In the genomic region with DNA sequence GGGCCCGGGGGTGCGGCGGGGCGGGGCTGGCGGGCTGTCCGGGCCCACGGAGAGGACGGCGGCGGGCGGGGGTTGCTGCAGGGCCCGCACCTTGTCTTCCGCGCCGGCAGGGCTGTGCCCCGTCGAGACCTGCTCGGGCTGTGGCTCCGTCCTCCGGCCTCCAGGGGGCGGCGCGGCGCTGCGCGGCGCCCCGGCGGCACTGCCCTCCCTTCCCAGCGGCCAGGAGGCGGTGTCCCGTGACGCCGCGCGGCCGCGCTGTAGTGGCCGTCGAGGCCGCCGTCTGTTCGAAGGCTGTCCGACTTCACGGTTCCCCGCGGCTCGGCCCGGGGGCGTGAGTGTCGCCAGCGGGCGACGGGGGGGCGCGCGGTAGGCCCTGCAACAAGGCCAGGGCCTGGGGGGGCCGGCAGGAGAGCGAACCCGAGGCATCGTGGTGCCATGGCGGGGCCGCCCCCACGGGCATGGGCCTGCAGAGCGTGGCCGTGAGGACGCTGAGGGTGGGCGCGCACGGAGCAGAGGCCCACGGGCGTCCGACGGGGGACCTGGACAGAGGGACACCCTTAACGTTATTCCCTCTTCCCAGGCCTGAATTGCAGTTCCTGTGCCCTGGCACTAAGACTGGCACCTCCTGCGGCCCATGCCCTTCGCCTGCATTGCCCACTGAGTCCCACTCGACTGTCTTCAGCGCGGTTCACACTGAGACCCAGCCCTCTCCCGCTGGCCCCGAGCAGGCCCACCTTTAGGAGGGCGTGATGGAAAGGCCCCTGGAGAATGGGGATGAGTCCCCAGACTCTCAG, we compare ENCODE assay signal across 8 cellular contexts. TPM values are rescaled to one million over a fixed set of nuclear protein-coding genes. Genes with fewer than 3 reads are reported as not detected.
DNase-seq lines count a peak whose midpoint lies in the region; ATAC-seq, FAIRE-seq and TF ChIP-seq lines count a peak whose summit lies in the region.

A gene with protein sequence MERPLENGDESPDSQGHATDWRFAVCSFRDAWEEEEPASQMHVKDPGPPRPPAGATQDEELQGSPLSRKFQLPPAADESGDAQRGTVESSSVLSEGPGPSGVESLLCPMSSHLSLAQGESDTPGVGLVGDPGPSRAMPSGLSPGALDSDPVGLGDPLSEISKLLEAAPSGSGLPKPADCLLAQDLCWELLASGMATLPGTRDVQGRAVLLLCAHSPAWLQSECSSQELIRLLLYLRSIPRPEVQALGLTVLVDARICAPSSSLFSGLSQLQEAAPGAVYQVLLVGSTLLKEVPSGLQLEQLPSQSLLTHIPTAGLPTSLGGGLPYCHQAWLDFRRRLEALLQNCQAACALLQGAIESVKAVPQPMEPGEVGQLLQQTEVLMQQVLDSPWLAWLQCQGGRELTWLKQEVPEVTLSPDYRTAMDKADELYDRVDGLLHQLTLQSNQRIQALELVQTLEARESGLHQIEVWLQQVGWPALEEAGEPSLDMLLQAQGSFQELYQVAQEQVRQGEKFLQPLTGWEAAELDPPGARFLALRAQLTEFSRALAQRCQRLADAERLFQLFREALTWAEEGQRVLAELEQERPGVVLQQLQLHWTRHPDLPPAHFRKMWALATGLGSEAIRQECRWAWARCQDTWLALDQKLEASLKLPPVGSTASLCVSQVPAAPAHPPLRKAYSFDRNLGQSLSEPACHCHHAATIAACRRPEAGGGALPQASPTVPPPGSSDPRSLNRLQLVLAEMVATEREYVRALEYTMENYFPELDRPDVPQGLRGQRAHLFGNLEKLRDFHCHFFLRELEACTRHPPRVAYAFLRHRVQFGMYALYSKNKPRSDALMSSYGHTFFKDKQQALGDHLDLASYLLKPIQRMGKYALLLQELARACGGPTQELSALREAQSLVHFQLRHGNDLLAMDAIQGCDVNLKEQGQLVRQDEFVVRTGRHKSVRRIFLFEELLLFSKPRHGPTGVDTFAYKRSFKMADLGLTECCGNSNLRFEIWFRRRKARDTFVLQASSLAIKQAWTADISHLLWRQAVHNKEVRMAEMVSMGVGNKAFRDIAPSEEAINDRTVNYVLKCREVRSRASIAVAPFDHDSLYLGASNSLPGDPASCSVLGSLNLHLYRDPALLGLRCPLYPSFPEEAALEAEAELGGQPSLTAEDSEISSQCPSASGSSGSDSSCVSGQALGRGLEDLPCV (plus strand): TSS at position 237 of the 794 bp plus-strand sequence. CDS start 513 bp downstream, at position 750.

- H2BK15ac ChIP-seq in H1 (ENCODE audit: low read length), result no peak within 1 kb of the TSS
- no peak within 1 kb of the TSS for H2BK15ac ChIP-seq in mesendoderm (replicated peaks; ENCODE audit: low read depth)

- H3K9me3 Mint-ChIP-seq in activated CD4-positive, alpha-beta memory T cell treated with anti-CD3 and anti-CD28 coated beads for 36 hours, result no peaks in the 10 kb centered on the region

- no peak within 1 kb of the TSS; the same call in 1 of the 2 replicates for H2AK5ac ChIP-seq in H1 (ENCODE audit: low read depth, low read length)
- peak within 1 kb of the TSS; percentile 9 for H2AK5ac ChIP-seq in mesendoderm (ENCODE audit: low read length)

- no peak within 1 kb of the TSS for H3K14ac ChIP-seq in H1 (ENCODE audit: insufficient read length)

- no peak within 1 kb of the TSS for H3K27ac ChIP-seq in H1 (ENCODE audit: low read depth, low read length)
- no peak within 1 kb of the TSS for H3K27ac ChIP-seq in mesendoderm (ENCODE audit: low read depth, low read length)

- H4K8ac ChIP-seq in H1 (ENCODE audit: extremely low read depth, insufficient read depth, low read length) (peak within 1 kb of the TSS; percentile 53), mesendoderm (ENCODE audit: low read depth, low read length) (peak within 1 kb of the TSS; percentile 59)

- H3K36me3 ChIP-seq in H1 (ENCODE audit: control insufficient read depth in 2 of 4, insufficient read depth in 4 of 4, low read length in 3 of 4), result no peaks in the 10 kb centered on the region
- peaks cover 2% of the 10 kb centered on the region for H3K36me3 ChIP-seq in mesendoderm (ENCODE audit: control insufficient read depth, insufficient read depth, low read length)

- H3K27ac Mint-ChIP-seq in activated CD4-positive, alpha-beta memory T cell treated with anti-CD3 and anti-CD28 coated beads for 36 hours, result peak within 1 kb of the TSS; percentile 88

- TF ChIP-seq RAD21 in H1 (IDR thresholded peaks at IDR 0.05 in 1 of 2, conservative IDR thresholded peaks at IDR 0.05 in 1 of 2; ENCODE audit: low read depth in 2 of 2, low read length in 2 of 2), result peak; percentile 48 to 73

- H2BK12ac ChIP-seq in H1 (ENCODE audit: low read depth, low read length), result peak within 1 kb of the TSS; percentile 84; the same call in 1 of the 2 replicates

- H4K5ac ChIP-seq in H1 (ENCODE audit: insufficient read length, low read depth, low read length), result no peak within 1 kb of the TSS
- H4K5ac ChIP-seq in mesendoderm (ENCODE audit: low read length), result no peak within 1 kb of the TSS

- peak; percentile 57 for ATAC-seq in GM18517 (IDR thresholded peaks at IDR 0.05; ENCODE audit: unreplicated experiment)
- peak; percentile 71 for ATAC-seq in HG03159 (IDR thresholded peaks at IDR 0.05; ENCODE audit: unreplicated experiment)

- WGBS in H1 (ENCODE audit: extremely low coverage in 1 of 2, insufficient coverage in 1 of 2, insufficient read length in 1 of 2, insufficient replicate concordance in 2 of 2, low coverage in 1 of 2, low lambda C conversion rate in 2 of 2, missing lambda C conversion rate in 1 of 2), 2 experiments, result 49% methylated on average over 39 of the region's 83 CpGs; no CpG with 5 or more reads in 1 of the 2 experiments
- WGBS in mesendoderm (ENCODE audit: extremely low coverage, insufficient coverage, low lambda C conversion rate), result no CpG with 5 or more reads among the region's 83 CpGs

- H3K23me2 ChIP-seq in H1 (ENCODE audit: low read depth, low read length), result peaks cover 4% of the 10 kb centered on the region; the same call in 1 of the 2 replicates

- peak in 1 of 2 experiments; percentile 41; a peak in 1 of 3 replicates for TF ChIP-seq EP300 in H1 (IDR thresholded peaks at IDR 0.05; ENCODE audit: borderline replicate concordance in 1 of 2, low read depth in 2 of 2, low read length in 2 of 2)

- no peak within 1 kb of the TSS for H2BK5ac ChIP-seq in H1 (ENCODE audit: low read depth, low read length)
- peak within 1 kb of the TSS; percentile 42 for H2BK5ac ChIP-seq in mesendoderm (ENCODE audit: low read length)

- H3K4me1 Mint-ChIP-seq in activated CD4-positive, alpha-beta memory T cell treated with anti-CD3 and anti-CD28 coated beads for 36 hours (ENCODE audit: low read depth), result peaks cover 20% of the 10 kb centered on the region

- H3K79me2 ChIP-seq in H1 (ENCODE audit: control insufficient read depth in 1 of 2, insufficient read depth in 2 of 2, low read length in 2 of 2) (no peaks in the 10 kb centered on the region), mesendoderm (ENCODE audit: control insufficient read depth, insufficient read depth, low read length) (no peaks in the 10 kb centered on the region)

- no peak for FAIRE-seq in H1 (lab: Jason Lieb, UNC)

- peak within 1 kb of the TSS; percentile 40 to 91 for H3K4me2 ChIP-seq in H1 (ENCODE audit: insufficient read depth in 1 of 2, low read depth in 2 of 2, low read length in 2 of 2)
- H3K4me2 ChIP-seq in mesendoderm (ENCODE audit: low read length), result peak within 1 kb of the TSS; percentile 61

- H4K91ac ChIP-seq in H1 (replicated peaks; ENCODE audit: insufficient read length, low read length), result no peak within 1 kb of the TSS

- no peaks in the 10 kb centered on the region for H3K9me3 ChIP-seq in H1 (ENCODE audit: insufficient read depth in 2 of 2, low read depth in 1 of 2, low read length in 1 of 2)

- H3K18ac ChIP-seq in H1 (ENCODE audit: extremely low read depth, low read length), result peak within 1 kb of the TSS; percentile 83; the same call in 1 of the 2 replicates
- H3K18ac ChIP-seq in mesendoderm (ENCODE audit: low read length), result peak within 1 kb of the TSS; percentile 91

- H3K9ac ChIP-seq in H1 (replicated peaks in 1 of 4; ENCODE audit: extremely low read depth in 1 of 4, low read depth in 3 of 4, low read length in 3 of 4), result no peak within 1 kb of the TSS
- peak within 1 kb of the TSS; percentile 61 for H3K9ac ChIP-seq in mesendoderm (ENCODE audit: low read length)

- no peak within 1 kb of the TSS for H2BK20ac ChIP-seq in H1 (ENCODE audit: low read length)

- peak within 1 kb of the TSS; percentile 86 for H3K4me3 Mint-ChIP-seq in activated CD4-positive, alpha-beta memory T cell treated with anti-CD3 and anti-CD28 coated beads for 36 hours

- H3K27me3 ChIP-seq in H1 (replicated peaks in 1 of 4; ENCODE audit: control insufficient read depth in 3 of 4, extremely low read depth in 1 of 4, insufficient read depth in 3 of 4, low read length in 3 of 4) (peaks cover 0 to 15% (median 12%) of the 10 kb centered on the region in 4 experiments; a peak in 5 of 7 replicates), mesendoderm (ENCODE audit: insufficient read depth, low read length, poor library complexity) (no peaks in the 10 kb centered on the region)

- POLR2A ChIA-PET in AG04449 (lab: Yijun Ruan, JAX) (interaction anchor here (1.0 kb wide), 1 partner anchor 32 kb away, joined by 3 read pairs; no protein-coding TSS in a partner anchor), H1 (lab: Charles Lee; ENCODE audit: partially characterized antibody) (interaction anchor here (1.4 to 2.8 kb wide), 3 partner anchors 15 to 49 kb away, joined by 4 to 12 read pairs (median 4); a partner anchor contains a TSS)
- POLR2A ChIA-PET in activated CD4-positive, alpha-beta memory T cell treated with anti-CD3 and anti-CD28 coated beads for 36 hours (lab: Charles Lee), result interaction anchor here (1.0 to 1.7 kb wide), 2 partner anchors 30 to 35 kb away, joined by 4 to 9 read pairs; no protein-coding TSS in a partner anchor

- H3K79me1 ChIP-seq in H1 (ENCODE audit: low read depth, low read length) (no peaks in the 10 kb centered on the region), mesendoderm (ENCODE audit: low read length) (no peaks in the 10 kb centered on the region)

- H3K4ac ChIP-seq in H1 (replicated peaks; ENCODE audit: insufficient read length, low read depth, low read length) (peak within 1 kb of the TSS; percentile 14), mesendoderm (ENCODE audit: low read depth, low read length) (peak within 1 kb of the TSS; percentile 87)

- H2AFZ ChIP-seq in H1 (ENCODE audit: low read length), result peak within 1 kb of the TSS; percentile 28; the same call in 1 of the 2 replicates

- 0 out of 7 replicates have a peak, but pooled peaks cover 0 to under 1% (median 0%) of the 10 kb centered on the region in 4 experiments for H3K4me1 ChIP-seq in H1 (replicated peaks in 1 of 4; ENCODE audit: control insufficient read depth in 3 of 4, insufficient read depth in 4 of 4, low read length in 3 of 4)
- H3K4me1 ChIP-seq in mesendoderm (ENCODE audit: control insufficient read depth, low read depth, low read length), result no peaks in the 10 kb centered on the region

- H3K56ac ChIP-seq in H1 (replicated peaks; ENCODE audit: insufficient read length, low read depth, low read length) (peak within 1 kb of the TSS; percentile 43), mesendoderm (ENCODE audit: low read length) (peak within 1 kb of the TSS; percentile 91)

- peak within 1 kb of the TSS; percentile 71 for H3K4me3 ChIP-seq in AG04449 (ENCODE audit: low read depth, low read length)
- H3K4me3 ChIP-seq in H1 (ENCODE audit: extremely low read depth in 1 of 4, insufficient read depth in 2 of 4, low read depth in 3 of 4, low read length in 4 of 4), result peak within 1 kb of the TSS; percentile 37 to 70 (median 44)
- H3K4me3 ChIP-seq in mesendoderm (ENCODE audit: low read length), result peak within 1 kb of the TSS; percentile 7

- DNase-seq in AG04449 (ENCODE audit: low read depth, low spot score), result no peak
- DNase-seq in NCI-H748 (lab: John Stamatoyannopoulos, UW; ENCODE audit: unreplicated experiment), result peak; percentile 75
- DNase-seq in activated CD4-positive, alpha-beta memory T cell treated with anti-CD3 and anti-CD28 coated beads for 36 hours, result peak; percentile 90
- peak; percentile 27 to 83 for DNase-seq in H1 (ENCODE audit: low read depth in 1 of 2, low spot score in 2 of 2)
- peak; percentile 82 for DNase-seq in mesendoderm
- DNase-seq in stimulated activated CD8-positive, alpha-beta memory T cell treated with anti-CD3 and anti-CD28 coated beads, Interleukin-15, amount 100 ng/mL, for 48 hours (ENCODE audit: low read depth in 2 of 2), result peak; percentile 77 to 80

- TF ChIP-seq CTCF in AG04449 (IDR thresholded peaks at IDR 0.05; ENCODE audit: insufficient read depth, low read length, missing control alignments) (peak; percentile 61), H1 (IDR thresholded peaks at IDR 0.05; ENCODE audit: control extremely low read depth in 1 of 3, insufficient read depth in 1 of 3, low read depth in 1 of 3, low read length in 3 of 3) (peak; percentile 78 to 98 (median 83))

- H4K20me1 ChIP-seq in H1 (replicated peaks in 1 of 2; ENCODE audit: control insufficient read depth in 1 of 2, insufficient read depth in 2 of 2, low read length in 2 of 2), result peaks cover 0 to 2% of the 10 kb centered on the region in 2 experiments

- TF ChIP-seq POLR2A in H1 (IDR thresholded peaks at IDR 0.05; ENCODE audit: control extremely low read depth in 1 of 2, low read depth in 2 of 2, low read length in 2 of 2), result no peak

- intact Hi-C loops in activated CD4-positive, alpha-beta memory T cell treated with anti-CD3 and anti-CD28 coated beads for 36 hours (cut with micrococcal nuclease), result loop anchor here (1.0 to 2.0 kb wide), 4 partner anchors 32 to 119 kb away; a partner anchor contains a TSS

- H3K23ac ChIP-seq in H1 (ENCODE audit: insufficient read length), result no peak within 1 kb of the TSS
- peak within 1 kb of the TSS; percentile 24 for H3K23ac ChIP-seq in mesendoderm (ENCODE audit: low read length)

- H2BK120ac ChIP-seq in H1 (replicated peaks; ENCODE audit: low read depth, low read length) (no peak within 1 kb of the TSS), mesendoderm (ENCODE audit: low read depth, low read length) (peak within 1 kb of the TSS; percentile 52)

- H3K27me3 Mint-ChIP-seq in activated CD4-positive, alpha-beta memory T cell treated with anti-CD3 and anti-CD28 coated beads for 36 hours, result no peaks in the 10 kb centered on the region

- H3K36me3 Mint-ChIP-seq in activated CD4-positive, alpha-beta memory T cell treated with anti-CD3 and anti-CD28 coated beads for 36 hours, result peaks cover 13% of the 10 kb centered on the region

- CTCF ChIA-PET in AG04449 (lab: Yijun Ruan, JAX) (interaction anchor here (0.7 to 2.7 kb wide), 17 partner anchors 8 to 149 kb away, joined by 3 to 15 read pairs (median 5); no protein-coding TSS in a partner anchor), H1 (lab: Charles Lee; ENCODE audit: partially characterized antibody) (interaction anchor here (0.8 to 10.5 kb wide), 21 partner anchors 8 to 296 kb away, joined by 3 to 217 read pairs (median 4); a partner anchor contains a TSS)
- CTCF ChIA-PET in activated CD4-positive, alpha-beta memory T cell treated with anti-CD3 and anti-CD28 coated beads for 36 hours (lab: Charles Lee), result interaction anchor here (0.8 to 2.8 kb wide), 16 partner anchors 9 to 266 kb away, joined by 3 to 15 read pairs (median 5); a partner anchor contains a TSS

RNA-seq across cellular contexts. Expression of the gene that starts here (rescaled TPM):
- 10 to 100 TPM; 22.7 to 24.6 TPM for total RNA-seq in activated CD4-positive, alpha-beta memory T cell treated with anti-CD3 and anti-CD28 coated beads for 36 hours
- total RNA-seq in H1 (2021; fragmentation: NEBNext Ultra II Directional; extraction: Animal tissue kit (Norgen Biotek cat#: 25700)), result 7.4 and 7.7 TPM in 2 replicates
- polyA plus RNA-seq in H1 (2011; rRNA removed), result 11.1 and 19.8 TPM in 2 replicates
- polyA plus RNA-seq in H1 (2011; cell fraction: cytosol; rRNA removed), result 11.0 TPM
- 51.8 TPM for polyA plus RNA-seq in H1 (2011; cell fraction: nucleus; rRNA removed)
- 5.7 to 10.4 TPM (median 7.0 TPM) in 4 replicates for polyA plus RNA-seq in H1 (2012, experiment 1 of 2)
- polyA plus RNA-seq in H1 (2012, experiment 2 of 2), result 6.4 TPM
- polyA plus RNA-seq in H1 (2013, experiment 1 of 2), result 6.1 TPM
- polyA plus RNA-seq in H1 (2013, experiment 2 of 2), result 4.0 TPM
- polyA minus RNA-seq in H1 (2011; rRNA and poly(A)+ RNA removed), result 6.4 and 9.0 TPM in 2 replicates
- 17.0 TPM for polyA minus RNA-seq in H1 (2011; cell fraction: cytosol; rRNA and poly(A)+ RNA removed)
- 8.1 TPM for polyA minus RNA-seq in H1 (2011; cell fraction: nucleus; rRNA and poly(A)+ RNA removed)
- 1.8 TPM for polyA plus RNA-seq in mesendoderm (2013, experiment 1 of 2)
- 2.0 TPM for polyA plus RNA-seq in mesendoderm (2013, experiment 2 of 2)

Comparison
In these comparisons a context has a peak if more than half of its experiments do, and no peak if none do; other contexts are left out.
1. H3K4me3 ChIP-seq: peak in every context shown above with its lines; median percentile 71 in AG04449; 44 in H1; 7 in mesendoderm.